In the genomic region with DNA sequence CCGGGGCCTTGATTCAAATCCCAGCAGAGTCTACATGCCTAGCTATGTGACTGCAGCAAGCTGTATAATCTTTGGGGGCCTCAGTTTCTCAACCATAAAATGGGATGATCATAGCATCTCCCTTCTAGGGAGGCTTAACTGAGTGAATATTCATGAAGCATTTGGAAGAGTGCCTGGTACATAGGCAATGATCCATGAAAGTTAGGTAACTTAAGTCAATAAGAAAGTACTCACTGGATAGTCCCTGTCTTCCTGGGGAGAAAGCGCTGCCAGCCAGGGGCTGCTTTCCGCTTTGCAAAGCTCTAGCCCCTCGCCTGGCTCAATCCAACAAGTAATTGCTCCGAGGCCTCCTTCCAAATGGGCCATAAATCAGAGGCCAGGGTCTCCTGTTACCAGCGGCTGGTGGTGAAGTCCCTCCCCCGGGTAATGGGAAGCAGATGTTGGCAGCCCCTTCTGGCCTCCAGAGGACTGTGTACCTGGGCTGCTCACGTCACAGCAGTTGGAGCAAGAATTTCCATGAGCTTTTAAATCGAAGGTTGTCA, we compare ENCODE assay signal across 12 cellular contexts.
DNase-seq lines count a peak whose midpoint lies in the region; ATAC-seq and TF ChIP-seq lines count a peak whose summit lies in the region.
"Had no signal": no experiment of that assay in that cellular context is flagged by ENCODE, and none has a peak within 500 bp of the region (broad histone marks: within the 10 kb centered on the region; RNA-seq: fewer than 3 reads in every experiment).

No MANE protein-coding gene starts in this region.

- no peak overlapping the region for H3K4me3 Mint-ChIP-seq in neural crest cell
- H3K4me3 Mint-ChIP-seq: activated T-cell treated with anti-CD3 and anti-CD28 coated beads, Interleukin-2, amount 50 U/mL, for 4 hours had no signal

- no peaks in the 10 kb centered on the region for H3K9me3 Mint-ChIP-seq in neural crest cell
- H3K9me3 Mint-ChIP-seq: activated T-cell treated with anti-CD3 and anti-CD28 coated beads, Interleukin-2, amount 50 U/mL, for 4 hours had no signal

- no peak overlapping the region for H3K4me3 ChIP-seq in HEK293 (ENCODE audit: low read depth, low read length)

- CTCF ChIA-PET in HEK293 (lab: Yijun Ruan, JAX) = interaction anchor here (0.7 kb wide), 1 partner anchor 8 kb away, joined by 4 read pairs; no protein-coding TSS in a partner anchor

- TF ChIP-seq CTCF in HEK293 (tag by site-specific recombination; IDR thresholded peaks at IDR 0.05) (peak; percentile 20; the same call in 1 of the 2 replicates), neural crest cell (conservative IDR thresholded peaks at IDR 0.05) (no peak)

- POLR2A ChIA-PET in HEK293 (lab: Yijun Ruan, JAX) = no interaction called here

- no peaks in the 10 kb centered on the region for H3K36me3 Mint-ChIP-seq in neural crest cell (ENCODE audit: low read depth)

- H3K27ac ChIP-seq in HEK293 (ENCODE audit: extremely low read depth, low read depth, low read length) = no peak overlapping the region

- DNase-seq in NCI-H2171 treated with DMSO at 0.1 percent for 48 hours (lab: John Stamatoyannopoulos, UW) (peak; percentile 88), dermis blood vessel endothelial cell (peak; percentile 54), neural crest cell (ENCODE audit: low read depth, low spot score) (no peak), anterior cingulate cortex (lab: John Stamatoyannopoulos, UW) (no peak)
- no peak for DNase-seq in effector CD8-positive, alpha-beta T cell (lab: John Stamatoyannopoulos, UW)
- DNase-seq in stimulated activated CD4-positive, alpha-beta T cell treated with anti-CD3 and anti-CD28 coated beads, Interleukin-4, amount 100 ng/mL, for 1 hour = no peak
- DNase-seq: activated T-cell treated with anti-CD3 and anti-CD28 coated beads, Interleukin-2, amount 50 U/mL, for 4 hours; cortex of kidney; Kasumi-1; T-helper 1 cell had no signal

- H3K27me3 Mint-ChIP-seq in neural crest cell (ENCODE audit: low read depth) = peaks cover 23% of the 10 kb centered on the region

- peaks cover 23% of the 10 kb centered on the region for H3K4me1 Mint-ChIP-seq in neural crest cell

- H3K9me3 ChIP-seq in HEK293 (ENCODE audit: control insufficient read depth, insufficient read depth, low read depth, low read length) = no peaks in the 10 kb centered on the region

- H3K4me1 ChIP-seq in HEK293 (ENCODE audit: control insufficient read depth, insufficient read depth, low read length) = peaks cover 8% of the 10 kb centered on the region

- no peaks in the 10 kb centered on the region for H3K36me3 ChIP-seq in HEK293 (ENCODE audit: control insufficient read depth in 2 of 2, insufficient read depth in 1 of 2, low read length in 2 of 2)

- peak overlapping the region; percentile 68 for H3K27ac Mint-ChIP-seq in neural crest cell (ENCODE audit: unreplicated experiment)

- ATAC-seq in GM21447 (IDR thresholded peaks at IDR 0.05; ENCODE audit: unreplicated experiment) = no peak
- ATAC-seq: activated T-cell treated with anti-CD3 and anti-CD28 coated beads, Interleukin-2, amount 50 U/mL, for 4 hours had no signal

TF ChIP-seq in HEK293, 187 proteins besides CTCF, POLR2A, EP300 and RAD21 (continues in another document):
- no peak for TF ChIP-seq ZFHX2 (tag by site-specific recombination; conservative IDR thresholded peaks at IDR 0.05)
- TF ChIP-seq ZNF140 (tag by site-specific recombination; IDR thresholded peaks at IDR 0.05) = no peak
- no peak for TF ChIP-seq SP3 (tag by site-specific recombination; IDR thresholded peaks at IDR 0.05)
- no peak for TF ChIP-seq ZNF366 (tag by site-specific recombination; conservative IDR thresholded peaks at IDR 0.05)
- no peak for TF ChIP-seq HOXC10 (CRISPR knock-in tag; IDR thresholded peaks at IDR 0.05)
- TF ChIP-seq ZFP3 (tag by site-specific recombination; IDR thresholded peaks at IDR 0.05; ENCODE audit: low read depth) = no peak
- no peak for TF ChIP-seq TCF7L2 (IDR thresholded peaks at IDR 0.05; ENCODE audit: borderline replicate concordance, low read depth, low read length)
- TF ChIP-seq, protein P1, sequence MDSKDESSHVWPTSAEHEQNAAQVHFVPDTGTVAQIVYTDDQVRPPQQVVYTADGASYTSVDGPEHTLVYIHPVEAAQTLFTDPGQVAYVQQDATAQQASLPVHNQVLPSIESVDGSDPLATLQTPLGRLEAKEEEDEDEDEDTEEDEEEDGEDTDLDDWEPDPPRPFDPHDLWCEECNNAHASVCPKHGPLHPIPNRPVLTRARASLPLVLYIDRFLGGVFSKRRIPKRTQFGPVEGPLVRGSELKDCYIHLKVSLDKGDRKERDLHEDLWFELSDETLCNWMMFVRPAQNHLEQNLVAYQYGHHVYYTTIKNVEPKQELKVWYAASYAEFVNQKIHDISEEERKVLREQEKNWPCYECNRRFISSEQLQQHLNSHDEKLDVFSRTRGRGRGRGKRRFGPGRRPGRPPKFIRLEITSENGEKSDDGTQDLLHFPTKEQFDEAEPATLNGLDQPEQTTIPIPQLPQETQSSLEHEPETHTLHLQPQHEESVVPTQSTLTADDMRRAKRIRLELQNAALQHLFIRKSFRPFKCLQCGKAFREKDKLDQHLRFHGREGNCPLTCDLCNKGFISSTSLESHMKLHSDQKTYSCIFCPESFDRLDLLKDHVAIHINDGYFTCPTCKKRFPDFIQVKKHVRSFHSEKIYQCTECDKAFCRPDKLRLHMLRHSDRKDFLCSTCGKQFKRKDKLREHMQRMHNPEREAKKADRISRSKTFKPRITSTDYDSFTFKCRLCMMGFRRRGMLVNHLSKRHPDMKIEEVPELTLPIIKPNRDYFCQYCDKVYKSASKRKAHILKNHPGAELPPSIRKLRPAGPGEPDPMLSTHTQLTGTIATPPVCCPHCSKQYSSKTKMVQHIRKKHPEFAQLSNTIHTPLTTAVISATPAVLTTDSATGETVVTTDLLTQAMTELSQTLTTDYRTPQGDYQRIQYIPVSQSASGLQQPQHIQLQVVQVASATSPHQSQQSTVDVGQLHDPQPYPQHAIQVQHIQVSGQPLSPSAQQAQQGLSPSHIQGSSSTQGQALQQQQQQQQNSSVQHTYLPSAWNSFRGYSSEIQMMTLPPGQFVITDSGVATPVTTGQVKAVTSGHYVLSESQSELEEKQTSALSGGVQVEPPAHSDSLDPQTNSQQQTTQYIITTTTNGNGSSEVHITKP (tag by site-specific recombination; IDR thresholded peaks at IDR 0.05) = peak; percentile 78
- peak; percentile 72 for TF ChIP-seq ZNF629 (tag by site-specific recombination; IDR thresholded peaks at IDR 0.05)
- TF ChIP-seq ZBTB48 (tag by site-specific recombination; IDR thresholded peaks at IDR 0.05) = no peak
- TF ChIP-seq ZEB2 (tag by site-specific recombination; IDR thresholded peaks at IDR 0.05) = 0 out of 2 replicates have a peak, but pooled peaks have one; percentile 27
- TF ChIP-seq, protein P2, sequence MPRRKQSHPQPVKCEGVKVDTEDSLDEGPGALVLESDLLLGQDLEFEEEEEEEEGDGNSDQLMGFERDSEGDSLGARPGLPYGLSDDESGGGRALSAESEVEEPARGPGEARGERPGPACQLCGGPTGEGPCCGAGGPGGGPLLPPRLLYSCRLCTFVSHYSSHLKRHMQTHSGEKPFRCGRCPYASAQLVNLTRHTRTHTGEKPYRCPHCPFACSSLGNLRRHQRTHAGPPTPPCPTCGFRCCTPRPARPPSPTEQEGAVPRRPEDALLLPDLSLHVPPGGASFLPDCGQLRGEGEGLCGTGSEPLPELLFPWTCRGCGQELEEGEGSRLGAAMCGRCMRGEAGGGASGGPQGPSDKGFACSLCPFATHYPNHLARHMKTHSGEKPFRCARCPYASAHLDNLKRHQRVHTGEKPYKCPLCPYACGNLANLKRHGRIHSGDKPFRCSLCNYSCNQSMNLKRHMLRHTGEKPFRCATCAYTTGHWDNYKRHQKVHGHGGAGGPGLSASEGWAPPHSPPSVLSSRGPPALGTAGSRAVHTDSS (tag by site-specific recombination; IDR thresholded peaks at IDR 0.05) = no peak
- no peak for TF ChIP-seq ZNF175 (tag by site-specific recombination; IDR thresholded peaks at IDR 0.05)
- no peak for TF ChIP-seq ZNF169 (tag by site-specific recombination; IDR thresholded peaks at IDR 0.05)
- TF ChIP-seq ZNF341 (tag by site-specific recombination; IDR thresholded peaks at IDR 0.05; ENCODE audit: low read depth) = peak; percentile 50
- TF ChIP-seq ZNF664 (tag by site-specific recombination; IDR thresholded peaks at IDR 0.05) = peak; percentile 97
- TF ChIP-seq ZBTB1 (tag by site-specific recombination; IDR thresholded peaks at IDR 0.05) = no peak
- TF ChIP-seq, protein P3, sequence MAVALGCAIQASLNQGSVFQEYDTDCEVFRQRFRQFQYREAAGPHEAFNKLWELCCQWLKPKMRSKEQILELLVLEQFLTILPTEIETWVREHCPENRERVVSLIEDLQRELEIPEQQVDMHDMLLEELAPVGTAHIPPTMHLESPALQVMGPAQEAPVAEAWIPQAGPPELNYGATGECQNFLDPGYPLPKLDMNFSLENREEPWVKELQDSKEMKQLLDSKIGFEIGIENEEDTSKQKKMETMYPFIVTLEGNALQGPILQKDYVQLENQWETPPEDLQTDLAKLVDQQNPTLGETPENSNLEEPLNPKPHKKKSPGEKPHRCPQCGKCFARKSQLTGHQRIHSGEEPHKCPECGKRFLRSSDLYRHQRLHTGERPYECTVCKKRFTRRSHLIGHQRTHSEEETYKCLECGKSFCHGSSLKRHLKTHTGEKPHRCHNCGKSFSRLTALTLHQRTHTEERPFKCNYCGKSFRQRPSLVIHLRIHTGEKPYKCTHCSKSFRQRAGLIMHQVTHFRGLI (tag by site-specific recombination; IDR thresholded peaks at IDR 0.05) = no peak
- TF ChIP-seq ZNF350 (tag by site-specific recombination; IDR thresholded peaks at IDR 0.05) = no peak
- TF ChIP-seq KLF7 (tag by site-specific recombination; IDR thresholded peaks at IDR 0.05; ENCODE audit: borderline replicate concordance) = no peak
- TF ChIP-seq ZNF19 (tag by site-specific recombination; IDR thresholded peaks at IDR 0.05; ENCODE audit: low read depth) = no peak
- TF ChIP-seq ZNF670 (tag by site-specific recombination; IDR thresholded peaks at IDR 0.05; ENCODE audit: low read depth) = no peak
- TF ChIP-seq, protein P4, sequence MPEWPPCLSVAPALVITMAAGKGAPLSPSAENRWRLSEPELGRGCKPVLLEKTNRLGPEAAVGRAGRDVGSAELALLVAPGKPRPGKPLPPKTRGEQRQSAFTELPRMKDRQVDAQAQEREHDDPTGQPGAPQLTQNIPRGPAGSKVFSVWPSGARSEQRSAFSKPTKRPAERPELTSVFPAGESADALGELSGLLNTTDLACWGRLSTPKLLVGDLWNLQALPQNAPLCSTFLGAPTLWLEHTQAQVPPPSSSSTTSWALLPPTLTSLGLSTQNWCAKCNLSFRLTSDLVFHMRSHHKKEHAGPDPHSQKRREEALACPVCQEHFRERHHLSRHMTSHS (tag by site-specific recombination; IDR thresholded peaks at IDR 0.05) = no peak
- no peak for TF ChIP-seq ZNF37A (tag by site-specific recombination; IDR thresholded peaks at IDR 0.05)

Comparison
In these comparisons a context has a peak if more than half of its experiments do, and no peak if none do; other contexts are left out.
1. DNase-seq: peak in NCI-H2171 treated with DMSO at 0.1 percent for 48 hours (single experiment) and dermis blood vessel endothelial cell (single experiment); none in neural crest cell (single experiment), effector CD8-positive, alpha-beta T cell (single experiment), stimulated activated CD4-positive, alpha-beta T cell treated with anti-CD3 and anti-CD28 coated beads, Interleukin-4, amount 100 ng/mL, for 1 hour (single experiment) and anterior cingulate cortex (0 of 58).